ENCODE assay signal across 8 cellular contexts in genomic region chr10:70954777-70955176, GRCh38.
"Had no signal": no experiment of that assay in that cellular context is flagged by ENCODE, and none has a peak within 500 bp of the region (broad histone marks: within the 10 kb centered on the region; RNA-seq: fewer than 3 reads in every experiment).

No MANE protein-coding gene starts in this region.

- H3K4me1 Mint-ChIP-seq: GM23338, IgD-negative memory B cell had no signal

- H3K4me3 ChIP-seq: GM23338, HAP-1 had no signal

- H3K4me3 Mint-ChIP-seq: GM23338, IgD-negative memory B cell had no signal

- H3K27ac Mint-ChIP-seq: GM23338, IgD-negative memory B cell had no signal

- H3K36me3 Mint-ChIP-seq: IgD-negative memory B cell had no signal

- H3K9me3 Mint-ChIP-seq: GM23338, IgD-negative memory B cell had no signal

- H3K9me3 ChIP-seq: HAP-1 had no signal

- DNase-seq: H7, KG1 had no signal

- ATAC-seq: GM23338, HCT116 had no signal

- H3K4me1 ChIP-seq: HAP-1 had no signal

- H3K27ac ChIP-seq: HL-60 had no signal

- H3K36me3 ChIP-seq: HAP-1 had no signal

- FAIRE-seq: HTR-8/SVneo had no signal
